In the genomic region with DNA sequence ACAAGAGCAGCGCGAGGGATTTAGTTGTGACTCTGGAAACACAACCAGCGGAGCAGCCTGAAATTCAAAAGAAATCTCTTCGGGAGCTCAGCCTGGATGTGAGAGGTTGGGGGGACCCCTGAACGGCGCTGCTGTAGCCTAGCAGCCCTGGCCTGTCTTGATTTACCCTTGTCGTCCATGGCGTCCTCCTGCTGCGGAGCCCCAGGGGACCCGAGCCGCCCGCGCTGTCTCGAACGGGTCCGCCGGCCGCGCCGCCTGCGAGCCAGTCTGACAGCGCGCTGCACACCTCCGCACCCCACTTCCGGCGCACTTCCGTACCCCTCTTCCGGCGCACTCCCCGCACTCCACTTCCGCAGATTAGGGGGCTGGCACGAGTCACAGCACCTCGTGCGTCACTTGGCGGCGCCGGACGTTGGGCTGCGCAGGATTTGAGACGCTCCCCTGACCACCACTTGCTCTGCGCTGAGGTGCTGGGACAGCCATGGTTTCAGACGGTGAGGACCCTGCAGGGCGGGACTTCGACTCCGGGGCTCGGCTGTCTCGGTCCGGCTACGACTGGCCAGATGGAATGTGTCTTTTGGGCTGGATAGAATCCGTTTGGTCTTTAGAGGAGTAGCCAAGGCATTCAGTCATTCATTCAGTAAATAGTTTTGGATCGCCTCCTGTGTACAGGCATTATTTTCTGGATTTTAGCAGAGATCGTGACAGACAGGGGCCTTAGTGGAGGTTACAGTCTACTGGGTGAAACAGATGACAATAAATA, we compare ENCODE assay signal across 8 cellular contexts. TPM values are rescaled to one million over a fixed set of nuclear protein-coding genes. Genes with fewer than 3 reads are reported as not detected.
DNase-seq lines count a peak whose midpoint lies in the region; ATAC-seq and TF ChIP-seq lines count a peak whose summit lies in the region.

Gene EIF2B1 (minus strand): TSS at position 308 of the 763 bp plus-strand sequence. CDS start 129 bp downstream, at position 179.
Gene GTF2H3 (plus strand): TSS at position 451 of the 763 bp plus-strand sequence. CDS start 31 bp downstream, at position 482.

- peaks cover 8 to 20% (median 17%) of the 10 kb centered on the region in 3 donors for H3K4me1 Mint-ChIP-seq in IgD-negative memory B cell

- H3K36me3 Mint-ChIP-seq in IgD-negative memory B cell: peaks cover 3% of the 10 kb centered on the region

- no peaks in the 10 kb centered on the region for H3K9me3 ChIP-seq in mucosa of descending colon

- no peaks in the 10 kb centered on the region for H3K27me3 Mint-ChIP-seq in IgD-negative memory B cell

- ATAC-seq in GM21529 (IDR thresholded peaks at IDR 0.05; ENCODE audit: unreplicated experiment) (peak; percentile 98), mucosa of descending colon (peak; percentile 100)

- intact Hi-C loops in mucosa of descending colon (cut with DNase I, micrococcal nuclease): no loop called here

- H3K27ac Mint-ChIP-seq in IgD-negative memory B cell: peak within 1 kb of the TSS; percentile 57 to 99 (median 93)

- no peaks in the 10 kb centered on the region for H3K36me3 ChIP-seq in mucosa of descending colon (ENCODE audit: low read depth)

- peak; percentile 84 for DNase-seq in DMS 273 treated with DMSO at 0.1 percent for 48 hours (lab: John Stamatoyannopoulos, UW)
- DNase-seq in OCI-M2 (lab: John Stamatoyannopoulos, UW; ENCODE audit: unreplicated experiment): peak; percentile 70
- DNase-seq in activated T-cell treated with anti-CD3 and anti-CD28 coated beads for 4 hours: peak; percentile 94
- peak; percentile 98 for DNase-seq in epithelial cell of esophagus (ENCODE audit: low read depth)
- peak; percentile 97 to 98 (median 98) for DNase-seq in mucosa of descending colon
- DNase-seq in stimulated activated CD8-positive, alpha-beta memory T cell treated with anti-CD3 and anti-CD28 coated beads, Interleukin-4, amount 100 ng/mL, for 24 hours (ENCODE audit: low read depth): peak; percentile 97

- H3K4me3 ChIP-seq in epithelial cell of esophagus (ENCODE audit: low read length) (peak within 1 kb of the TSS; percentile 62), mucosa of descending colon (peak within 1 kb of the TSS; percentile 73)

- H3K4me3 Mint-ChIP-seq in IgD-negative memory B cell: peak within 1 kb of the TSS; percentile 83 to 99 (median 95)

- no peaks in the 10 kb centered on the region for H3K9me3 Mint-ChIP-seq in IgD-negative memory B cell

- peaks cover 11% of the 10 kb centered on the region for H3K4me1 ChIP-seq in mucosa of descending colon (ENCODE audit: low read depth)

- TF ChIP-seq CTCF in epithelial cell of esophagus (IDR thresholded peaks at IDR 0.05; ENCODE audit: insufficient read depth, low read depth, low read length, missing control alignments) (no peak), mucosa of descending colon (IDR thresholded peaks at IDR 0.05) (no peak)

RNA-seq across cellular contexts. Expression of gene EIF2B1, which starts in this region (rescaled TPM):
- 59.9 TPM for polyA plus RNA-seq in IgD-negative memory B cell
- total RNA-seq in mucosa of descending colon: 10 to 100 TPM; 37.7 to 48.0 (median 42.9) TPM

RNA-seq across cellular contexts. Expression of gene GTF2H3, which starts in this region (rescaled TPM):
- polyA plus RNA-seq in IgD-negative memory B cell: 22.7 TPM
- total RNA-seq in mucosa of descending colon: 10 to 100 TPM; 20.6 to 24.4 (median 22.6) TPM

Comparison
In these comparisons a context has a peak if more than half of its experiments do, and no peak if none do; other contexts are left out.
1. Peak in every context shown above with its lines: DNase-seq, ATAC-seq and H3K4me3 ChIP-seq.